ENCODE assay signal across 18 cellular contexts in genomic region chr2:176081451-176081992, GRCh38. TPM values are rescaled to one million over a fixed set of nuclear protein-coding genes. Genes with fewer than 3 reads are reported as not detected.
A peak's percentile ranks its signal among the peaks of the same experiment; 100 is the strongest.
DNase-seq lines count a peak whose midpoint lies in the region; ATAC-seq and TF ChIP-seq lines count a peak whose summit lies in the region.
"Had no signal": no experiment of that assay in that cellular context is flagged by ENCODE, and none has a peak within 500 bp of the region (broad histone marks: within the 10 kb centered on the region; RNA-seq: fewer than 3 reads in every experiment).

No MANE protein-coding gene starts in this region.

- peaks cover 18% of the 10 kb centered on the region for H3K4me1 Mint-ChIP-seq in activated T-cell treated with anti-CD3 and anti-CD28 coated beads, Interleukin-2, amount 50 U/mL, for 24 hours (ENCODE audit: low read depth)
- peaks cover 10% of the 10 kb centered on the region for H3K4me1 Mint-ChIP-seq in activated CD8-positive, alpha-beta T cell treated with anti-CD3 and anti-CD28 coated beads for 36 hours (ENCODE audit: low read depth)
- peaks cover 9 to 15% of the 10 kb centered on the region in 2 donors for H3K4me1 Mint-ChIP-seq in stimulated activated naive B cell treated with anti-CD40 and anti-IgM and Interleukin-4, amounts not matched to agents 10 μg/mL and 1 μg/mL and 100 μg/mL, for 72 hours

- no peak for DNase-seq in activated T-cell treated with anti-CD3 and anti-CD28 coated beads, Interleukin-2, amount 50 U/mL, for 24 hours
- DNase-seq in activated T-cell treated with anti-CD3 and anti-CD28 coated beads for 4 hours (no peak), GM20000 (ENCODE audit: low spot score) (no peak), NCI-H748 (lab: John Stamatoyannopoulos, UW; ENCODE audit: unreplicated experiment) (no peak)
- no peak for DNase-seq in activated CD8-positive, alpha-beta T cell treated with anti-CD3 and anti-CD28 coated beads for 36 hours
- DNase-seq in stimulated activated naive B cell treated with anti-CD40 and anti-IgM and Interleukin-4, amounts not matched to agents 10 μg/mL and 1 μg/mL and 100 μg/mL, for 72 hours = no peak
- DNase-seq: ACHN; activated CD4-positive, CD25-positive, alpha-beta regulatory T cell; NCI-H187 treated with DMSO at 0.1 percent for 48 hours; NCI-H524; PC-9; stimulated activated CD4-positive, alpha-beta T cell treated with anti-CD3 and anti-CD28 coated beads, Interleukin-12 subunit alpha, Interleukin-12 subunit beta, amount 100 ng/mL, for 4 hours; substantia nigra had no signal

- H3K9ac ChIP-seq in iPS-15b (ENCODE audit: low read depth, low read length) = no peak overlapping the region

- H3K27me3 Mint-ChIP-seq in activated T-cell treated with anti-CD3 and anti-CD28 coated beads, Interleukin-2, amount 50 U/mL, for 24 hours = peaks cover 89% of the 10 kb centered on the region
- H3K27me3 Mint-ChIP-seq in activated CD8-positive, alpha-beta T cell treated with anti-CD3 and anti-CD28 coated beads for 36 hours = peaks cover 76% of the 10 kb centered on the region
- peaks cover 65 to 74% of the 10 kb centered on the region in 2 donors for H3K27me3 Mint-ChIP-seq in stimulated activated naive B cell treated with anti-CD40 and anti-IgM and Interleukin-4, amounts not matched to agents 10 μg/mL and 1 μg/mL and 100 μg/mL, for 72 hours

- TF ChIP-seq CTCF in activated CD8-positive, alpha-beta T cell treated with anti-CD3 and anti-CD28 coated beads for 36 hours (IDR thresholded peaks at IDR 0.05) = no peak
- no peak for TF ChIP-seq CTCF in GM20000 (IDR thresholded peaks at IDR 0.05; ENCODE audit: extremely low read depth, missing control alignments)

- H3K36me3 ChIP-seq in iPS-15b (ENCODE audit: control insufficient read depth, insufficient read depth, low read length) = no peaks in the 10 kb centered on the region

- POLR2A ChIA-PET in activated CD8-positive, alpha-beta T cell treated with anti-CD3 and anti-CD28 coated beads for 36 hours (lab: Charles Lee) = interaction anchor here (1.2 kb wide), 1 partner anchor 11 kb away, joined by 3 read pairs; no protein-coding TSS in a partner anchor

- H3K27ac Mint-ChIP-seq in activated T-cell treated with anti-CD3 and anti-CD28 coated beads, Interleukin-2, amount 50 U/mL, for 24 hours = peak overlapping the region; percentile 81
- no peak overlapping the region for H3K27ac Mint-ChIP-seq in activated CD8-positive, alpha-beta T cell treated with anti-CD3 and anti-CD28 coated beads for 36 hours
- H3K27ac Mint-ChIP-seq in stimulated activated naive B cell treated with anti-CD40 and anti-IgM and Interleukin-4, amounts not matched to agents 10 μg/mL and 1 μg/mL and 100 μg/mL, for 72 hours = peak overlapping the region; percentile 65

- no peak for ATAC-seq in activated CD8-positive, alpha-beta T cell treated with anti-CD3 and anti-CD28 coated beads for 36 hours
- no peak for ATAC-seq in stimulated activated naive B cell treated with anti-CD40 and anti-IgM and Interleukin-4, amounts not matched to agents 10 μg/mL and 1 μg/mL and 100 μg/mL, for 72 hours (replicated peaks)
- no peak for ATAC-seq in GM18519 (IDR thresholded peaks at IDR 0.05; ENCODE audit: low FRiP score, unreplicated experiment)

- peaks cover 3% of the 10 kb centered on the region for H3K4me1 ChIP-seq in iPS-15b (ENCODE audit: control insufficient read depth, insufficient read depth, low read length)

- H3K9me3 ChIP-seq in iPS-15b (ENCODE audit: control insufficient read depth, insufficient read depth, low read length) = no peaks in the 10 kb centered on the region

- H3K36me3 Mint-ChIP-seq in activated T-cell treated with anti-CD3 and anti-CD28 coated beads, Interleukin-2, amount 50 U/mL, for 24 hours (ENCODE audit: low read depth) = peaks cover 9% of the 10 kb centered on the region
- peaks cover 25% of the 10 kb centered on the region for H3K36me3 Mint-ChIP-seq in activated CD8-positive, alpha-beta T cell treated with anti-CD3 and anti-CD28 coated beads for 36 hours (ENCODE audit: low read depth)
- peaks cover 10 to 17% of the 10 kb centered on the region in 2 donors for H3K36me3 Mint-ChIP-seq in stimulated activated naive B cell treated with anti-CD40 and anti-IgM and Interleukin-4, amounts not matched to agents 10 μg/mL and 1 μg/mL and 100 μg/mL, for 72 hours

- H3K4me3 Mint-ChIP-seq in activated T-cell treated with anti-CD3 and anti-CD28 coated beads, Interleukin-2, amount 50 U/mL, for 24 hours = peak overlapping the region; percentile 27
- H3K4me3 Mint-ChIP-seq in activated CD8-positive, alpha-beta T cell treated with anti-CD3 and anti-CD28 coated beads for 36 hours = peak overlapping the region; percentile 31
- H3K4me3 Mint-ChIP-seq in stimulated activated naive B cell treated with anti-CD40 and anti-IgM and Interleukin-4, amounts not matched to agents 10 μg/mL and 1 μg/mL and 100 μg/mL, for 72 hours = peak overlapping the region in 1 of 2 donors; percentile 30

- H3K9me3 Mint-ChIP-seq in activated T-cell treated with anti-CD3 and anti-CD28 coated beads, Interleukin-2, amount 50 U/mL, for 24 hours = peaks cover 18% of the 10 kb centered on the region
- H3K9me3 Mint-ChIP-seq in activated CD8-positive, alpha-beta T cell treated with anti-CD3 and anti-CD28 coated beads for 36 hours = peaks cover 23% of the 10 kb centered on the region
- H3K9me3 Mint-ChIP-seq in stimulated activated naive B cell treated with anti-CD40 and anti-IgM and Interleukin-4, amounts not matched to agents 10 μg/mL and 1 μg/mL and 100 μg/mL, for 72 hours = peaks cover 8 to 11% of the 10 kb centered on the region in 2 donors

- H3K27me3 ChIP-seq in iPS-15b (ENCODE audit: control insufficient read depth, insufficient read depth, low read length) = peaks cover 95% of the 10 kb centered on the region

- intact Hi-C loops in activated CD8-positive, alpha-beta T cell treated with anti-CD3 and anti-CD28 coated beads for 36 hours (cut with micrococcal nuclease) = no loop called here

- H3K4me3 ChIP-seq in iPS-15b (ENCODE audit: low read depth, low read length) = peak overlapping the region; percentile 18
- H3K4me3 ChIP-seq: PC-9 had no signal

- CTCF ChIA-PET in activated CD8-positive, alpha-beta T cell treated with anti-CD3 and anti-CD28 coated beads for 36 hours (lab: Charles Lee) = interaction anchor here (1.6 to 2.4 kb wide), 4 partner anchors 17 to 45 kb away, joined by 3 to 7 read pairs (median 6); no protein-coding TSS in a partner anchor

RNA-seq across cellular contexts. Expression of gene EVX2, which starts 2.2 kb away (rescaled TPM):
- total RNA-seq in activated CD8-positive, alpha-beta T cell treated with anti-CD3 and anti-CD28 coated beads for 36 hours = not detected
- total RNA-seq: M059J, mononuclear cell, PC-9, posterior vena cava had no signal

RNA-seq across cellular contexts. Expression of gene HOXD13, which starts 11.0 kb away (rescaled TPM):
- not detected for total RNA-seq in activated CD8-positive, alpha-beta T cell treated with anti-CD3 and anti-CD28 coated beads for 36 hours
- total RNA-seq: mononuclear cell, PC-9, posterior vena cava had no signal

RNA-seq across cellular contexts. Expression of gene HOXD12, which starts 18.1 kb away (rescaled TPM):
- total RNA-seq in activated CD8-positive, alpha-beta T cell treated with anti-CD3 and anti-CD28 coated beads for 36 hours = not detected
- total RNA-seq: mononuclear cell, PC-9, posterior vena cava had no signal

RNA-seq across cellular contexts. Expression of gene HOXD11, which starts 25.6 kb away (rescaled TPM):
- total RNA-seq in activated CD8-positive, alpha-beta T cell treated with anti-CD3 and anti-CD28 coated beads for 36 hours = not detected
- total RNA-seq: mononuclear cell, PC-9 had no signal

RNA-seq across cellular contexts. Expression of gene HOXD10, which starts 35.1 kb away (rescaled TPM):
- not detected for total RNA-seq in activated CD8-positive, alpha-beta T cell treated with anti-CD3 and anti-CD28 coated beads for 36 hours
- total RNA-seq: mononuclear cell, PC-9 had no signal
